Comparison of ENCODE assay signal across 8 cellular contexts in genomic region chr14:61527325-61528100, GRCh38.
DNase-seq lines count a peak whose midpoint lies in the region; ATAC-seq and TF ChIP-seq lines count a peak whose summit lies in the region.

No MANE protein-coding gene starts in this region.

- H3K36me3 ChIP-seq in tibial artery = no peaks in the 10 kb centered on the region
- H3K36me3 ChIP-seq in A673 (ENCODE audit: insufficient read depth, low read length, poor library complexity, severe bottlenecking) = no peaks in the 10 kb centered on the region

- no peak overlapping the region for H3K4me3 Mint-ChIP-seq in activated T-helper 2 cell treated with anti-CD3 and anti-CD28 coated beads, Interferon-gamma antibody, Interleukin-2, Interleukin-4, amounts not matched to agents 10 μg/mL and 5 μg/mL and 100 μg/mL, durations not matched to agents 14 hours and 24 hours and 36 hours (ENCODE audit: low read depth)

- DNase-seq in activated CD8-positive, alpha-beta memory T cell treated with anti-CD3 and anti-CD28 coated beads for 24 hours = peak; percentile 62
- DNase-seq in activated CD8-positive, alpha-beta memory T cell treated with anti-CD3 and anti-CD28 coated beads, Interleukin-2, amount 50 U/mL, for 4 hours = no peak
- DNase-seq in activated T-helper 2 cell treated with anti-CD3 and anti-CD28 coated beads, Interferon-gamma antibody, Interleukin-2, Interleukin-4, amounts not matched to agents 10 μg/mL and 5 μg/mL and 100 μg/mL, durations not matched to agents 14 hours and 24 hours and 36 hours (ENCODE audit: low spot score) = no peak
- DNase-seq in islet precursor cell = peak; percentile 87
- DNase-seq in tibial artery = no peak
- no peak for DNase-seq in NCI-H1436 treated with DMSO at 0.1 percent for 48 hours (lab: John Stamatoyannopoulos, UW)
- no peak for DNase-seq in A673 (ENCODE audit: low spot score)

- intact Hi-C loops in activated T-helper 2 cell treated with anti-CD3 and anti-CD28 coated beads, Interferon-gamma antibody, Interleukin-2, Interleukin-4, amounts not matched to agents 10 μg/mL and 5 μg/mL and 100 μg/mL, durations not matched to agents 14 hours and 24 hours and 36 hours (cut with micrococcal nuclease) = loop anchor here (1.0 to 5.0 kb wide), 3 partner anchors 35 to 54 kb away; no protein-coding TSS in a partner anchor
- intact Hi-C loops in tibial artery (cut with DNase I; ENCODE audit: low total_unique reads) (loop anchor here (5.0 kb wide), 1 partner anchor 60 kb away; no protein-coding TSS in a partner anchor), A673 (cut with micrococcal nuclease; ENCODE audit: unreplicated experiment) (no loop called here)

- peaks cover 6% of the 10 kb centered on the region for H3K9me3 Mint-ChIP-seq in activated T-helper 2 cell treated with anti-CD3 and anti-CD28 coated beads, Interferon-gamma antibody, Interleukin-2, Interleukin-4, amounts not matched to agents 10 μg/mL and 5 μg/mL and 100 μg/mL, durations not matched to agents 14 hours and 24 hours and 36 hours

- H3K27ac Mint-ChIP-seq in activated T-helper 2 cell treated with anti-CD3 and anti-CD28 coated beads, Interferon-gamma antibody, Interleukin-2, Interleukin-4, amounts not matched to agents 10 μg/mL and 5 μg/mL and 100 μg/mL, durations not matched to agents 14 hours and 24 hours and 36 hours = peak overlapping the region; percentile 34

- no peak for TF ChIP-seq CTCF in tibial artery (IDR thresholded peaks at IDR 0.05)
- no peak for TF ChIP-seq CTCF in A673 (conservative IDR thresholded peaks at IDR 0.05; ENCODE audit: low read depth, low read length)

- H3K4me1 ChIP-seq in tibial artery (peaks cover 9 to 53% (median 37%) of the 10 kb centered on the region in 4 donors), A673 (ENCODE audit: insufficient read depth, low read length, poor library complexity, severe bottlenecking) (peaks cover 12% of the 10 kb centered on the region)

- H3K4me1 Mint-ChIP-seq in activated T-helper 2 cell treated with anti-CD3 and anti-CD28 coated beads, Interferon-gamma antibody, Interleukin-2, Interleukin-4, amounts not matched to agents 10 μg/mL and 5 μg/mL and 100 μg/mL, durations not matched to agents 14 hours and 24 hours and 36 hours (ENCODE audit: low read depth) = peaks cover 78% of the 10 kb centered on the region

- no peaks in the 10 kb centered on the region for H3K27me3 Mint-ChIP-seq in activated T-helper 2 cell treated with anti-CD3 and anti-CD28 coated beads, Interferon-gamma antibody, Interleukin-2, Interleukin-4, amounts not matched to agents 10 μg/mL and 5 μg/mL and 100 μg/mL, durations not matched to agents 14 hours and 24 hours and 36 hours (ENCODE audit: low read depth)

- peaks cover 59% of the 10 kb centered on the region for H3K36me3 Mint-ChIP-seq in activated T-helper 2 cell treated with anti-CD3 and anti-CD28 coated beads, Interferon-gamma antibody, Interleukin-2, Interleukin-4, amounts not matched to agents 10 μg/mL and 5 μg/mL and 100 μg/mL, durations not matched to agents 14 hours and 24 hours and 36 hours (ENCODE audit: low read depth)

- BruUV-seq in A673 (replicated peaks; lab: Mats Ljungman, UMichigan) = no TSS peak

- no peak for ATAC-seq in GM18867 (IDR thresholded peaks at IDR 0.05; ENCODE audit: unreplicated experiment)

- H3K9me3 ChIP-seq in tibial artery = no peaks in the 10 kb centered on the region
- H3K9me3 ChIP-seq in A673 (ENCODE audit: low read depth, low read length, poor library complexity, severe bottlenecking) = no peaks in the 10 kb centered on the region

- H3K4me3 ChIP-seq in tibial artery = no peak overlapping the region
- no peak overlapping the region for H3K4me3 ChIP-seq in A673 (ENCODE audit: low read depth, low read length, poor library complexity, severe bottlenecking)

- H3K27me3 ChIP-seq in tibial artery (no peaks in the 10 kb centered on the region), A673 (replicated peaks; ENCODE audit: insufficient read depth, low read depth, low read length, poor library complexity) (no peaks in the 10 kb centered on the region)

- CTCF ChIA-PET in A673 (lab: Charles Lee) = no interaction called here

- peak overlapping the region; percentile 80 to 86 for H3K27ac ChIP-seq in tibial artery
- H3K27ac ChIP-seq in A673 (ENCODE audit: low read depth, low read length, poor library complexity, severe bottlenecking) = no peak overlapping the region

- POLR2A ChIA-PET in A673 (lab: Charles Lee; ENCODE audit: low non-redundant PET) = no interaction called here

Comparison
In these comparisons a context has a peak if more than half of its experiments do, and no peak if none do; other contexts are left out.
1. DNase-seq: peak in activated CD8-positive, alpha-beta memory T cell treated with anti-CD3 and anti-CD28 coated beads for 24 hours (single experiment) and islet precursor cell (single experiment); none in activated CD8-positive, alpha-beta memory T cell treated with anti-CD3 and anti-CD28 coated beads, Interleukin-2, amount 50 U/mL, for 4 hours (single experiment), activated T-helper 2 cell treated with anti-CD3 and anti-CD28 coated beads, Interferon-gamma antibody, Interleukin-2, Interleukin-4, amounts not matched to agents 10 μg/mL and 5 μg/mL and 100 μg/mL, durations not matched to agents 14 hours and 24 hours and 36 hours (single experiment), tibial artery (0 of 2), NCI-H1436 treated with DMSO at 0.1 percent for 48 hours (single experiment) and A673 (single experiment).